Comparison of ENCODE assay signal across 11 cellular contexts in the genomic region with DNA sequence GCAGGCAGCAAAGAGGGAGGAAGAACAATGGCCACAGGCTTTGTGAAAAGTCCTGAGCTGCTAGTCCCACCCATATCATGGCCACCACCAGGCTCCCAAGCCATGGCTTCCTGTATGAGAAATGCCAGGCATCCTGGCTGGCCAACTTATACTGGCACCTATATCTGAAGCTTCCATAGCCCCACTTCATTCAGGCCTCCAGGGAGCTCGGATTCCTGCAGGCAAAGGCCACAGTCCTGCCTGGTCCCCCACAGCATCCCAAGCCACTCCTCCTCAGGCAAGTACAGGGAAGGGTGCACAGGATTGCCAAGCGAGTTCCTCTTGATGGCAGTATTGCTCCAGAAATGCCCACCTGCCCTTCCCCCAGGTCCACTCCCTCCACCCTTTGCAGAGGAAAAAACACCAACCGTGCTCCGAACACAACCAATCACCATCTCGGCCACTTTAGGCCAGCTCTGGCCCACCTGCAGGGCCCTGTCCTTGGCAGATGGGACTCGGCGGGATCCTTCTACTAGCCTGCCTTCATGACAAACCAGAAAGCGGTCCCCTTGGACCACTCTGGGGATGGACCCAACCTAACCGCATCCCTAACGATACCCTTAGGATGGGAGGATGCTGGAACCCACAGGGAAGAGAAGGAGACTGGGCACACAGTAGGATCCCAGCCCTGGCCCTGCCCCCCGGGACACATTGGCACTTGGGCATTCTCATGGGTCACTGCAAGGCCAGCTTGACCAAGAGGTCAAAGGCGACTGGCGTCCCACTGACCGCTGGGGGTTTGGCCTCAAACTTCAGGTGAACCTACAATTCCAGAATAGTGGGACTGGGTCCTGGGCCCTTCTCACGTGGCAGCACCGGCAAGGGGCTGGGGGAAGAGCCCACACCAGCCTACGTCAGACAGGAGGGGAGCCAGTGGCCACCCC.
DNase-seq lines count a peak whose midpoint lies in the region; ATAC-seq and TF ChIP-seq lines count a peak whose summit lies in the region.
"Had no signal": no experiment of that assay in that cellular context is flagged by ENCODE, and none has a peak within 500 bp of the region (broad histone marks: within the 10 kb centered on the region; RNA-seq: fewer than 3 reads in every experiment).

No MANE protein-coding gene starts in this region.

- H3K9me3 ChIP-seq in MG63 = no peaks in the 10 kb centered on the region
- H3K9me3 ChIP-seq: right lobe of liver had no signal

- no peak overlapping the region for H3K4me3 Mint-ChIP-seq in MCF 10A (ENCODE audit: unreplicated experiment)
- H3K4me3 Mint-ChIP-seq in osteocyte (ENCODE audit: unreplicated experiment) = no peak overlapping the region

- BruUV-seq in MCF 10A (replicated peaks; lab: Mats Ljungman, UMichigan) = no TSS peak

- H3K36me3 ChIP-seq in MG63 = no peaks in the 10 kb centered on the region
- H3K36me3 ChIP-seq: cardiac muscle cell, right lobe of liver had no signal

- no peak for TF ChIP-seq CTCF in MCF 10A (IDR thresholded peaks at IDR 0.05; ENCODE audit: unreplicated experiment)
- TF ChIP-seq CTCF in osteocyte (IDR thresholded peaks at IDR 0.05) = no peak

- H3K27me3 Mint-ChIP-seq in MCF 10A (ENCODE audit: insufficient read depth, unreplicated experiment) = peaks cover 36% of the 10 kb centered on the region
- H3K27me3 Mint-ChIP-seq in osteocyte (ENCODE audit: unreplicated experiment) = no peaks in the 10 kb centered on the region

- CTCF ChIA-PET in MCF 10A (lab: Yijun Ruan, JAX) = no interaction called here

- DNase-seq in NCI-H1930 (lab: John Stamatoyannopoulos, UW) = peak; percentile 10 to 46
- DNase-seq in MCF 10A (ENCODE audit: unreplicated experiment) = peak; percentile 13
- DNase-seq in osteocyte (ENCODE audit: extremely low spot score, unreplicated experiment) = peak; percentile 78
- no peak for DNase-seq in MG63
- no peak for DNase-seq in activated CD4-positive, alpha-beta T cell treated with anti-CD3 and anti-CD28 coated beads, Interleukin-2, amount 50 U/mL, for 4 hours
- no peak for DNase-seq in T-helper 9 cell
- DNase-seq: NCI-H774, right lobe of liver had no signal

- H3K9me3 Mint-ChIP-seq in MCF 10A (ENCODE audit: unreplicated experiment) (no peaks in the 10 kb centered on the region), osteocyte (ENCODE audit: unreplicated experiment) (peaks cover 11% of the 10 kb centered on the region)

- H3K27me3 ChIP-seq in MG63 = no peaks in the 10 kb centered on the region
- H3K27me3 ChIP-seq: cardiac muscle cell, right lobe of liver had no signal

- POLR2A ChIA-PET in MCF 10A (lab: Yijun Ruan, JAX) = no interaction called here

- no peak overlapping the region for H3K4me3 ChIP-seq in MG63
- H3K4me3 ChIP-seq: cardiac muscle cell, right lobe of liver had no signal

- peak; percentile 41 for ATAC-seq in GM19395 (IDR thresholded peaks at IDR 0.05; ENCODE audit: unreplicated experiment)
- ATAC-seq in GM18502 (IDR thresholded peaks at IDR 0.05; ENCODE audit: poor library complexity, unreplicated experiment) = no peak

- H3K4me1 Mint-ChIP-seq in MCF 10A (ENCODE audit: insufficient read depth, unreplicated experiment) = no peaks in the 10 kb centered on the region
- H3K4me1 Mint-ChIP-seq in osteocyte (ENCODE audit: unreplicated experiment) = no peaks in the 10 kb centered on the region

- H3K27ac Mint-ChIP-seq in MCF 10A (ENCODE audit: low read depth, unreplicated experiment) (no peak overlapping the region), osteocyte (ENCODE audit: unreplicated experiment) (no peak overlapping the region)

- H3K36me3 Mint-ChIP-seq in MCF 10A (ENCODE audit: insufficient read depth, unreplicated experiment) (peaks cover 20% of the 10 kb centered on the region), osteocyte (ENCODE audit: unreplicated experiment) (peaks cover 5% of the 10 kb centered on the region)

- intact Hi-C loops in MCF 10A (cut with micrococcal nuclease) = no loop called here

Comparison
In these comparisons a context has a peak if more than half of its experiments do, and no peak if none do; other contexts are left out.
1. DNase-seq: peak in NCI-H1930 (2 of 2), MCF 10A (single experiment) and osteocyte (single experiment); none in MG63 (single experiment), activated CD4-positive, alpha-beta T cell treated with anti-CD3 and anti-CD28 coated beads, Interleukin-2, amount 50 U/mL, for 4 hours (0 of 2) and T-helper 9 cell (single experiment).